ENCODE assay signal across 11 cellular contexts in the genomic region with DNA sequence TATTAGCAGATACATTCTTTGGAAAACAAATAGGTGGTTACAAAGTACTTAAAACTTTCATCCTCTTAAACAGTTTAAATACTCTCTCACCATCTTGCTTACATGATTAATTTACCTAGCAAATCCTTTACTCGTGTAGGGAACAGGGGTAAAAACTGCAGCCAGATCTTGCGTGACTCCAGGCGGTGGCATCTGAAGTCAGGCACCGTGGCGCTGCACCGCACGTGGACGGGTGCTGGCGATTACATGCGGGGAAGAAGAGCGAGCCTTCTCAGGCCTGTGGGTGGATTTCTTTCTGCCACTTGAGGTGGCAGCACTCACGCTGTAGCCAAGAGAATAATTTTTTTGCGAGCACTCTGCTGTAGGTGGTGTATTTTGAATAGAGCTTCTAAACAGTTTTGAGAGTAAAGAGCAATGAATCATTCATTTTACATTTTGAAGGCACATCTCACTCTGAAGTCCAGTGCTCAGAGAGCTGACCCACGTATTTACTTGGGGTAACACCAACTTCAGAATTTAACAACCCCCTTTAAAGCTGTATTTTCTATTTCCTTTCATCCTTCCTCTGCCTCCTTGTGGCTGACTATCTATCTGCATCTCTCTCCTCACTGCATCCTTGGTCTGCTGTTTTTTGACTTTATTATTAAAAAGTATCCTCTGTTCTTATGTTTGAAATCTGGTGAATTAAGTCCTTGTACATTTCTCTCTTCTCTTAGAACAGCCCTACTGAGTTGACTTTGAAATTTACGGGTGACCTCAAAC.
DNase-seq lines count a peak whose midpoint lies in the region; ATAC-seq, FAIRE-seq and TF ChIP-seq lines count a peak whose summit lies in the region.
"Had no signal": no experiment of that assay in that cellular context is flagged by ENCODE, and none has a peak within 500 bp of the region (broad histone marks: within the 10 kb centered on the region; RNA-seq: fewer than 3 reads in every experiment).

No MANE protein-coding gene starts in this region.

- peaks cover 3% of the 10 kb centered on the region for H4K20me1 ChIP-seq in keratinocyte (ENCODE audit: control insufficient read depth, extremely low read depth, insufficient read depth, low read length)

- DNase-seq in MCF 10A (ENCODE audit: unreplicated experiment) = no peak
- no peak for DNase-seq in breast epithelium (ENCODE audit: low spot score in 2 of 2)
- no peak for DNase-seq in keratinocyte (ENCODE audit: low read depth, low spot score)
- no peak for DNase-seq in upper lobe of left lung
- no peak for DNase-seq in NCI-H510A (lab: John Stamatoyannopoulos, UW)
- no peak for DNase-seq in neuronal stem cell (ENCODE audit: low spot score)
- DNase-seq: activated naive CD4-positive, alpha-beta T cell treated with anti-CD3 and anti-CD28 coated beads, Interleukin-2, amount 10 ng/mL, durations not matched to agents 7 days and 5 days had no signal

- TF ChIP-seq POLR2A in breast epithelium (IDR thresholded peaks at IDR 0.05) = no peak
- TF ChIP-seq POLR2A in upper lobe of left lung (IDR thresholded peaks at IDR 0.05) = no peak

- no TSS peak for BruUV-seq in MCF 10A (replicated peaks; lab: Mats Ljungman, UMichigan)

- WGBS in upper lobe of left lung, 2 donors = 53 to 56% methylated on average over 15 of the region's 15 CpGs
- WGBS in neuronal stem cell (ENCODE audit: extremely low coverage in 2 of 2, insufficient read length in 2 of 2, insufficient replicate concordance in 1 of 2), 2 donors = no CpG with 5 or more reads among the region's 15 CpGs

- FAIRE-seq in keratinocyte (lab: Jason Lieb, UNC) = no peak

- intact Hi-C loops in MCF 10A (cut with micrococcal nuclease) = loop anchor here (1.0 to 5.0 kb wide), 7 partner anchors 31 to 373 kb away; no protein-coding TSS in a partner anchor
- intact Hi-C loops in breast epithelium (cut with DNase I; ENCODE audit: low total_unique reads) = loop anchor here (2.0 kb wide), 1 partner anchor 31 kb away; no protein-coding TSS in a partner anchor

- no peaks in the 10 kb centered on the region for H3K9me3 Mint-ChIP-seq in MCF 10A (ENCODE audit: unreplicated experiment)
- H3K9me3 Mint-ChIP-seq: activated naive CD4-positive, alpha-beta T cell treated with anti-CD3 and anti-CD28 coated beads, Interleukin-2, amount 10 ng/mL, durations not matched to agents 7 days and 5 days had no signal

- no peaks in the 10 kb centered on the region for H3K79me1 ChIP-seq in neuronal stem cell (ENCODE audit: low read depth, low read length)

- H3K9ac ChIP-seq in keratinocyte (ENCODE audit: control insufficient read depth, extremely low read depth, insufficient read depth, low read length) (no peak overlapping the region), neuronal stem cell (ENCODE audit: low read depth, low read length, poor library complexity) (no peak overlapping the region)
- H3K9ac ChIP-seq: BLaER1 treated with 17β-estradiol and CSF1 and Interleukin-3, amounts not matched to agents 10 nM and 100 nM had no signal

- no peak overlapping the region for H2BK5ac ChIP-seq in neuronal stem cell (ENCODE audit: low read length)

- H3K4me3 ChIP-seq in breast epithelium = no peak overlapping the region
- no peak overlapping the region for H3K4me3 ChIP-seq in keratinocyte (ENCODE audit: control insufficient read depth in 2 of 3, extremely low read depth in 1 of 3, insufficient read depth in 2 of 3, low read depth in 1 of 3, low read length in 3 of 3)
- H3K4me3 ChIP-seq in upper lobe of left lung = no peak overlapping the region
- H3K4me3 ChIP-seq in neuronal stem cell (ENCODE audit: low read length in 2 of 2) = no peak overlapping the region
- H3K4me3 ChIP-seq: BLaER1 treated with 17β-estradiol and CSF1 and Interleukin-3, amounts not matched to agents 10 nM and 100 nM had no signal

- TF ChIP-seq EP300 in upper lobe of left lung (IDR thresholded peaks at IDR 0.05) = no peak

- no peaks in the 10 kb centered on the region for H3K9me3 ChIP-seq in breast epithelium
- H3K9me3 ChIP-seq in keratinocyte (ENCODE audit: control insufficient read depth, low read depth, low read length) = no peaks in the 10 kb centered on the region
- H3K9me3 ChIP-seq in upper lobe of left lung = no peaks in the 10 kb centered on the region
- H3K9me3 ChIP-seq in neuronal stem cell (replicated peaks in 1 of 2; ENCODE audit: control insufficient read depth in 2 of 2, insufficient read depth in 1 of 2, low read depth in 1 of 2, low read length in 2 of 2) = peaks cover 0 to 7% of the 10 kb centered on the region in 2 donors
- H3K9me3 ChIP-seq: BLaER1 treated with 17β-estradiol and CSF1 and Interleukin-3, amounts not matched to agents 10 nM and 100 nM had no signal

- no peak overlapping the region for H4K8ac ChIP-seq in neuronal stem cell (ENCODE audit: low read depth, low read length)

- no peak overlapping the region for H3K4me3 Mint-ChIP-seq in MCF 10A (ENCODE audit: unreplicated experiment)
- H3K4me3 Mint-ChIP-seq: activated naive CD4-positive, alpha-beta T cell treated with anti-CD3 and anti-CD28 coated beads, Interleukin-2, amount 10 ng/mL, durations not matched to agents 7 days and 5 days had no signal

- H3K36me3 Mint-ChIP-seq in MCF 10A (ENCODE audit: insufficient read depth, unreplicated experiment) = peaks cover 76% of the 10 kb centered on the region

- H3K4me2 ChIP-seq in keratinocyte (ENCODE audit: control insufficient read depth, extremely low read depth, insufficient read depth, low read depth, low read length) (no peak overlapping the region), neuronal stem cell (ENCODE audit: insufficient read depth, low read length, poor library complexity, severe bottlenecking) (no peak overlapping the region)
- H3K4me2 ChIP-seq: BLaER1 treated with 17β-estradiol and CSF1 and Interleukin-3, amounts not matched to agents 10 nM and 100 nM had no signal

- no peak overlapping the region for H2BK12ac ChIP-seq in neuronal stem cell (ENCODE audit: low read length)

- H3K27ac Mint-ChIP-seq in MCF 10A (ENCODE audit: low read depth, unreplicated experiment) = peak overlapping the region; percentile 80
- H3K27ac Mint-ChIP-seq: activated naive CD4-positive, alpha-beta T cell treated with anti-CD3 and anti-CD28 coated beads, Interleukin-2, amount 10 ng/mL, durations not matched to agents 7 days and 5 days had no signal

- dilution Hi-C loops in keratinocyte (cut with MboI; ENCODE audit: extremely low pct_ligation_motif_present, low sequenced_read_pairs) = no loop called here

- POLR2A ChIA-PET in MCF 10A (lab: Yijun Ruan, JAX) = interaction anchor here (0.7 to 1.6 kb wide), 5 partner anchors 32 to 86 kb away, joined by 3 to 4 read pairs (median 3); partner anchors contain the start of gene EPAS1

- no peak overlapping the region for H3K23ac ChIP-seq in neuronal stem cell (ENCODE audit: low read depth, low read length, poor library complexity)

- CTCF ChIA-PET in MCF 10A (lab: Yijun Ruan, JAX) = interaction anchor here (0.5 to 3.5 kb wide), 28 partner anchors 8 to 397 kb away, joined by 3 to 16 read pairs (median 4); partner anchors contain the start of gene EPAS1

- no peak overlapping the region for H3K18ac ChIP-seq in neuronal stem cell (ENCODE audit: low read length)

- no peak overlapping the region for H4K91ac ChIP-seq in neuronal stem cell (ENCODE audit: low read depth, low read length, poor library complexity)

- no peak overlapping the region for H3K4ac ChIP-seq in neuronal stem cell (ENCODE audit: low read length)

- no peaks in the 10 kb centered on the region for H3K27me3 Mint-ChIP-seq in MCF 10A (ENCODE audit: insufficient read depth, unreplicated experiment)

- no peaks in the 10 kb centered on the region for H3K4me1 ChIP-seq in breast epithelium
- no peaks in the 10 kb centered on the region for H3K4me1 ChIP-seq in keratinocyte (ENCODE audit: control insufficient read depth, extremely low read depth, insufficient read depth, low read length)
- peaks cover 52 to 81% (median 71%) of the 10 kb centered on the region in 4 donors for H3K4me1 ChIP-seq in upper lobe of left lung
- H3K4me1 ChIP-seq in neuronal stem cell (ENCODE audit: control insufficient read depth in 2 of 2, insufficient read depth in 1 of 2, low read depth in 1 of 2, low read length in 2 of 2) = no peaks in the 10 kb centered on the region

- ATAC-seq in upper lobe of left lung (ENCODE audit: low FRiP score in 2 of 2) = no peak
- no peak for ATAC-seq in GM18498 (IDR thresholded peaks at IDR 0.05; ENCODE audit: unreplicated experiment)

- H3K79me2 ChIP-seq in keratinocyte (ENCODE audit: control insufficient read depth, insufficient read depth, low read length) = no peaks in the 10 kb centered on the region

- H3K36me3 ChIP-seq in breast epithelium (no peaks in the 10 kb centered on the region), keratinocyte (ENCODE audit: control insufficient read depth in 2 of 2, extremely low read depth in 1 of 2, insufficient read depth in 2 of 2, low read length in 2 of 2) (peaks cover 25 to 50% of the 10 kb centered on the region in 2 experiments), upper lobe of left lung (peaks cover 27 to 91% (median 46%) of the 10 kb centered on the region in 4 donors), neuronal stem cell (replicated peaks in 1 of 2; ENCODE audit: control insufficient read depth in 2 of 2, insufficient read depth in 2 of 2, low read length in 2 of 2) (no peaks in the 10 kb centered on the region)

- TF ChIP-seq CTCF in MCF 10A (IDR thresholded peaks at IDR 0.05; ENCODE audit: unreplicated experiment) (peak; percentile 11), breast epithelium (IDR thresholded peaks at IDR 0.05) (peak in 1 of 3 donors; percentile 21), VCaP (conservative IDR thresholded peaks at IDR 0.05) (peak; percentile 60), keratinocyte (optimal IDR thresholded peaks at IDR 0.05 in 1 of 3, IDR thresholded peaks at IDR 0.05 in 1 of 3, conservative IDR thresholded peaks at IDR 0.05 in 1 of 3; ENCODE audit: extremely low read depth in 1 of 3, insufficient read depth in 2 of 3, low read length in 3 of 3) (peak in 2 of 3 experiments; percentile 19 to 22), upper lobe of left lung (IDR thresholded peaks at IDR 0.05) (peak in 5 of 6 experiments; percentile 15 to 42 (median 35))

- no peak overlapping the region for H2BK120ac ChIP-seq in neuronal stem cell (ENCODE audit: low read depth, low read length)

- H3K27me3 ChIP-seq in breast epithelium = no peaks in the 10 kb centered on the region
- H3K27me3 ChIP-seq in keratinocyte (ENCODE audit: control insufficient read depth, extremely low read depth, insufficient read depth, low read length) = no peaks in the 10 kb centered on the region
- H3K27me3 ChIP-seq in upper lobe of left lung = no peaks in the 10 kb centered on the region
- peaks cover 0 to under 1% (median 0%) of the 10 kb centered on the region in 3 experiments for H3K27me3 ChIP-seq in neuronal stem cell (ENCODE audit: control insufficient read depth in 3 of 3, insufficient read depth in 3 of 3, low read depth in 1 of 3, low read length in 3 of 3)
- H3K27me3 ChIP-seq: BLaER1 treated with 17β-estradiol and CSF1 and Interleukin-3, amounts not matched to agents 10 nM and 100 nM had no signal

- H2AK5ac ChIP-seq in neuronal stem cell (ENCODE audit: low read depth, low read length) = no peak overlapping the region

- H2AFZ ChIP-seq in keratinocyte (ENCODE audit: control insufficient read depth, low read length) (no peak overlapping the region), neuronal stem cell (ENCODE audit: low read length) (no peak overlapping the region)

- H3K27ac ChIP-seq in breast epithelium (no peak overlapping the region), VCaP (peak overlapping the region; percentile 26), keratinocyte (ENCODE audit: control insufficient read depth, insufficient read depth, low read length) (no peak overlapping the region), upper lobe of left lung (peak overlapping the region; percentile 56 to 79 (median 66)), neuronal stem cell (replicated peaks; ENCODE audit: low read length) (no peak overlapping the region)
- H3K27ac ChIP-seq: BLaER1 treated with 17β-estradiol and CSF1 and Interleukin-3, amounts not matched to agents 10 nM and 100 nM; HL-60 had no signal

- H3K4me1 Mint-ChIP-seq in MCF 10A (ENCODE audit: insufficient read depth, unreplicated experiment) = peaks cover 9% of the 10 kb centered on the region

- H3K14ac ChIP-seq in neuronal stem cell (ENCODE audit: low read length) = no peak overlapping the region

- no peaks in the 10 kb centered on the region for H3K9me1 ChIP-seq in keratinocyte (ENCODE audit: control insufficient read depth, extremely low read depth, insufficient read depth, low read length)

- no peak overlapping the region for H2BK15ac ChIP-seq in neuronal stem cell (ENCODE audit: low read length)

Comparison
In these comparisons a context has a peak if more than half of its experiments do, and no peak if none do; other contexts are left out.
1. H3K27ac ChIP-seq: peak in VCaP (single experiment) and upper lobe of left lung (4 of 4); none in breast epithelium (0 of 2), keratinocyte (single experiment) and neuronal stem cell (single experiment).